12 cellular contexts compared by ENCODE assay signal in the genomic region with DNA sequence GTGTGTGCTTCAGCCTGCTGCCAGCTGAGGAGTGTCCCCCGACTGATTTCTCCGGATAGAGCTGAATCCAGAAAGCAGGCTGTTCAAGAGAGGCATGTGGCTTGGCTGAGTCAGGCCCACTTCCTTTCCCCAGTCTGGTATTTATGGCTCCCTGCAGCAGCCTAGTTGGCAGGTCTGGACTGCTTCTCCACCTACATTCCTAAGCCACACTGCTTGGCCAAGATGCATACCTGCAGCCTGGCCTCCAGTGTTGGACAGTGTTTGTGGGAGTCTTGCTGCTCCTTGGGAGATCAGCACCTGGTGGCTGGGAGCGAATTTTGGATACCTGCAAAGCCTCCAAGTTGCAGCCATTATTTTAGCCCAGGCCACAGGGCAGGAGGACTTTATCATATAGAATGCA.
DNase-seq lines count a peak whose midpoint lies in the region; ATAC-seq, FAIRE-seq and TF ChIP-seq lines count a peak whose summit lies in the region.
"Had no signal": no experiment of that assay in that cellular context is flagged by ENCODE, and none has a peak within 500 bp of the region (broad histone marks: within the 10 kb centered on the region; RNA-seq: fewer than 3 reads in every experiment).

No MANE protein-coding gene starts in this region.

- H3K36me3 ChIP-seq in astrocyte (ENCODE audit: insufficient read depth, low read length) (no peaks in the 10 kb centered on the region), transverse colon (no peaks in the 10 kb centered on the region)

- DNase-seq in HT1080 (ENCODE audit: low read depth) (peak; percentile 83), astrocyte (ENCODE audit: low read depth) (peak; percentile 85), iris pigment epithelial cell (ENCODE audit: low read depth) (peak; percentile 38), transverse colon (peak; percentile 62), T1000 (lab: John Stamatoyannopoulos, UW) (no peak), cardiac septum (ENCODE audit: low spot score) (no peak), amniotic stem cell (lab: John Stamatoyannopoulos, UW) (no peak)
- DNase-seq: DMS 273 treated with DMSO at 0.1 percent for 48 hours, Karpas-422, midbrain had no signal

- peak overlapping the region; percentile 60 for H3K4me2 ChIP-seq in astrocyte (ENCODE audit: low read length)

- FAIRE-seq in astrocyte (lab: Jason Lieb, UNC): no peak
- FAIRE-seq: GM18507 had no signal

- H3K27me3 Mint-ChIP-seq in astrocyte (ENCODE audit: low read depth, unreplicated experiment): peaks cover 7% of the 10 kb centered on the region

- ATAC-seq in GM21528 (IDR thresholded peaks at IDR 0.05; ENCODE audit: low FRiP score, unreplicated experiment): no peak

- peaks cover 6% of the 10 kb centered on the region for H3K9me3 Mint-ChIP-seq in astrocyte (ENCODE audit: unreplicated experiment)

- H3K4me1 ChIP-seq in astrocyte (ENCODE audit: insufficient read depth, low read length) (peaks cover 16% of the 10 kb centered on the region), transverse colon (peaks cover 0 to 11% (median 5%) of the 10 kb centered on the region in 4 donors)

- H3K9me3 ChIP-seq in astrocyte (ENCODE audit: insufficient read depth, low read depth, low read length) (no peaks in the 10 kb centered on the region), transverse colon (no peaks in the 10 kb centered on the region)

- H3K27me3 ChIP-seq in astrocyte (ENCODE audit: insufficient read depth, low read length) (no peaks in the 10 kb centered on the region), transverse colon (no peaks in the 10 kb centered on the region)

- H3K27ac ChIP-seq in astrocyte (ENCODE audit: low read depth, low read length): no peak overlapping the region
- H3K27ac ChIP-seq in transverse colon: no peak overlapping the region

- H3K4me1 Mint-ChIP-seq in astrocyte (ENCODE audit: low read depth, unreplicated experiment): peaks cover 24% of the 10 kb centered on the region

- peak overlapping the region; percentile 49 for H2AFZ ChIP-seq in astrocyte (ENCODE audit: low read depth, low read length)

- intact Hi-C loops in transverse colon (cut with DNase I; ENCODE audit: low total_unique reads) (no loop called here), cardiac septum (cut with DNase I) (no loop called here)

- peak overlapping the region; percentile 5 for H3K9ac ChIP-seq in astrocyte (ENCODE audit: low read length)

- no peak overlapping the region for H3K27ac Mint-ChIP-seq in astrocyte (ENCODE audit: unreplicated experiment)

- no peak for TF ChIP-seq POLR2A in transverse colon (IDR thresholded peaks at IDR 0.05)

- H3K79me2 ChIP-seq in astrocyte (ENCODE audit: insufficient read depth, low read length): no peaks in the 10 kb centered on the region

- in situ Hi-C loops in transverse colon (cut with MboI; ENCODE audit: low pct_ligation_motif_present in 1 of 4, low pct_unique_long_range_greater_than_20kb in 1 of 4, low sequenced_read_pairs in 3 of 4): no loop called here

- no peaks in the 10 kb centered on the region for H3K36me3 Mint-ChIP-seq in astrocyte (ENCODE audit: low read depth, unreplicated experiment)

- TF ChIP-seq CTCF in astrocyte (IDR thresholded peaks at IDR 0.05; ENCODE audit: insufficient read depth, low read depth, low read length) (no peak), transverse colon (IDR thresholded peaks at IDR 0.05) (no peak)

- no peak overlapping the region for H3K4me3 Mint-ChIP-seq in astrocyte (ENCODE audit: unreplicated experiment)

- no peak overlapping the region for H3K4me3 ChIP-seq in astrocyte (ENCODE audit: insufficient read depth, low read depth, low read length)
- no peak overlapping the region for H3K4me3 ChIP-seq in transverse colon

- H4K20me1 ChIP-seq in astrocyte (ENCODE audit: insufficient read depth, low read length): no peaks in the 10 kb centered on the region

- WGBS in transverse colon (ENCODE audit: low coverage in 1 of 2), 2 donors: 46% methylated on average over 2 of the region's 3 CpGs; no CpG with 5 or more reads in 1 of the 2 donors

- no peak for TF ChIP-seq EP300 in transverse colon (IDR thresholded peaks at IDR 0.05; ENCODE audit: low read depth)

Comparison
In these comparisons a context has a peak if more than half of its experiments do, and no peak if none do; other contexts are left out.
1. DNase-seq: peak in HT1080 (single experiment), astrocyte (single experiment), iris pigment epithelial cell (single experiment) and transverse colon (single experiment); none in T1000 (single experiment), cardiac septum (single experiment) and amniotic stem cell (single experiment).